In genomic region chr20:32560482-32560988, GRCh38 we compare ENCODE assay signal across 12 cellular contexts. TPM values are rescaled to one million over a fixed set of nuclear protein-coding genes. Genes with fewer than 3 reads are reported as not detected.
DNase-seq lines count a peak whose midpoint lies in the region; ATAC-seq and TF ChIP-seq lines count a peak whose summit lies in the region.
"Had no signal": no experiment of that assay in that cellular context is flagged by ENCODE, and none has a peak within 500 bp of the region (broad histone marks: within the 10 kb centered on the region; RNA-seq: fewer than 3 reads in every experiment).

No MANE protein-coding gene starts in this region.

- peaks cover 10 to 25% of the 10 kb centered on the region in 2 donors for H3K36me3 Mint-ChIP-seq in CD4-positive, alpha-beta memory T cell
- H3K36me3 Mint-ChIP-seq in brain, result peaks cover 6% of the 10 kb centered on the region
- H3K36me3 Mint-ChIP-seq in natural killer cell treated with Interleukin-12 subunit alpha and Interleukin-12 subunit beta and Interleukin-15 and Interleukin-18, amount 100 ng/mL, for 72 hours, result no peaks in the 10 kb centered on the region

- H3K4me3 ChIP-seq in CD4-positive, alpha-beta memory T cell (ENCODE audit: low read length in 2 of 2), result no peak overlapping the region
- H3K4me3 ChIP-seq in HEK293 (ENCODE audit: low read depth, low read length), result no peak overlapping the region
- H3K4me3 ChIP-seq: colonic mucosa, PC-9, tibial nerve had no signal

- no peak for TF ChIP-seq POLR2A in erythroblast (IDR thresholded peaks at IDR 0.05; ENCODE audit: low read length)

- peak; percentile 35 to 57 for ATAC-seq in natural killer cell treated with Interleukin-12 subunit alpha and Interleukin-12 subunit beta and Interleukin-15 and Interleukin-18, amount 100 ng/mL, for 72 hours

- H3K27ac ChIP-seq in CD4-positive, alpha-beta memory T cell (ENCODE audit: low read depth, low read length), result no peak overlapping the region
- H3K27ac ChIP-seq in HEK293 (ENCODE audit: extremely low read depth, low read depth, low read length), result no peak overlapping the region; the same call in 1 of the 2 replicates
- H3K27ac ChIP-seq: colonic mucosa, PC-9 had no signal

- no peaks in the 10 kb centered on the region for H3K27me3 ChIP-seq in CD4-positive, alpha-beta memory T cell (ENCODE audit: insufficient read depth, low read length)
- H3K27me3 ChIP-seq: colonic mucosa had no signal

- POLR2A ChIA-PET in CD4-positive, alpha-beta memory T cell (lab: Charles Lee; ENCODE audit: partially characterized antibody), result interaction anchor here (1.4 to 2.2 kb wide), 2 partner anchors 19 to 26 kb away, joined by 4 to 7 read pairs; no protein-coding TSS in a partner anchor
- POLR2A ChIA-PET in HEK293 (lab: Yijun Ruan, JAX), result no interaction called here

- DNase-seq in CD4-positive, alpha-beta memory T cell, result no peak
- no peak for DNase-seq in natural killer cell treated with Interleukin-12 subunit alpha and Interleukin-12 subunit beta and Interleukin-15 and Interleukin-18, amount 100 ng/mL, for 72 hours (ENCODE audit: low spot score)
- DNase-seq in cerebellar nuclear complex (lab: John Stamatoyannopoulos, UW) (no peak), erythroblast (lab: John Stamatoyannopoulos, UW) (no peak), NCI-H2081 (lab: John Stamatoyannopoulos, UW) (no peak)
- DNase-seq: amniotic stem cell; colonic mucosa; stimulated activated CD4-positive, alpha-beta T cell treated with anti-CD3 and anti-CD28 coated beads, Interleukin-2, amount 100 ng/mL, for 48 hours had no signal

- peak overlapping the region in 2 of 8 donors; percentile 24 to 32 for H3K4me3 Mint-ChIP-seq in CD4-positive, alpha-beta memory T cell
- peak overlapping the region in 4 of 5 experiments; percentile 33 to 56 (median 42) for H3K4me3 Mint-ChIP-seq in brain
- peak overlapping the region; percentile 68 for H3K4me3 Mint-ChIP-seq in natural killer cell treated with Interleukin-12 subunit alpha and Interleukin-12 subunit beta and Interleukin-15 and Interleukin-18, amount 100 ng/mL, for 72 hours

- intact Hi-C loops in CD4-positive, alpha-beta memory T cell (cut with micrococcal nuclease), result no loop called here

- no peaks in the 10 kb centered on the region for H3K27me3 Mint-ChIP-seq in CD4-positive, alpha-beta memory T cell
- H3K27me3 Mint-ChIP-seq in brain, result peaks cover 3% of the 10 kb centered on the region
- H3K27me3 Mint-ChIP-seq in natural killer cell treated with Interleukin-12 subunit alpha and Interleukin-12 subunit beta and Interleukin-15 and Interleukin-18, amount 100 ng/mL, for 72 hours, result no peaks in the 10 kb centered on the region

- no peaks in the 10 kb centered on the region for H3K9me3 Mint-ChIP-seq in CD4-positive, alpha-beta memory T cell
- H3K9me3 Mint-ChIP-seq in brain, result peaks cover 0 to 2% (median 0%) of the 10 kb centered on the region in 5 experiments
- no peaks in the 10 kb centered on the region for H3K9me3 Mint-ChIP-seq in natural killer cell treated with Interleukin-12 subunit alpha and Interleukin-12 subunit beta and Interleukin-15 and Interleukin-18, amount 100 ng/mL, for 72 hours

- peaks cover 29 to 66% (median 53%) of the 10 kb centered on the region in 4 donors for H3K4me1 Mint-ChIP-seq in CD4-positive, alpha-beta memory T cell
- H3K4me1 Mint-ChIP-seq in brain, result peaks cover 59% of the 10 kb centered on the region
- peaks cover 29 to 54% of the 10 kb centered on the region in 2 donors for H3K4me1 Mint-ChIP-seq in natural killer cell treated with Interleukin-12 subunit alpha and Interleukin-12 subunit beta and Interleukin-15 and Interleukin-18, amount 100 ng/mL, for 72 hours (ENCODE audit: low read depth in 2 of 2)

- H3K4me1 ChIP-seq in CD4-positive, alpha-beta memory T cell (ENCODE audit: insufficient read depth, low read length), result peaks cover 38% of the 10 kb centered on the region
- peaks cover 6% of the 10 kb centered on the region for H3K4me1 ChIP-seq in HEK293 (ENCODE audit: control insufficient read depth, insufficient read depth, low read length)
- H3K4me1 ChIP-seq: colonic mucosa had no signal

- H3K27ac Mint-ChIP-seq in CD4-positive, alpha-beta memory T cell, result peak overlapping the region; percentile 52 to 84 (median 67)
- peak overlapping the region in 4 of 5 experiments; percentile 27 to 94 (median 78) for H3K27ac Mint-ChIP-seq in brain
- peak overlapping the region; percentile 76 to 94 for H3K27ac Mint-ChIP-seq in natural killer cell treated with Interleukin-12 subunit alpha and Interleukin-12 subunit beta and Interleukin-15 and Interleukin-18, amount 100 ng/mL, for 72 hours

- no peaks in the 10 kb centered on the region for H3K9me3 ChIP-seq in CD4-positive, alpha-beta memory T cell (ENCODE audit: control insufficient read depth in 1 of 2, low read length in 2 of 2)
- H3K9me3 ChIP-seq in HEK293 (ENCODE audit: control insufficient read depth, insufficient read depth, low read depth, low read length), result no peaks in the 10 kb centered on the region
- H3K9me3 ChIP-seq: colonic mucosa, tibial nerve had no signal

- TF ChIP-seq CTCF in HEK293 (tag by site-specific recombination; IDR thresholded peaks at IDR 0.05) (no peak), brain (conservative IDR thresholded peaks at IDR 0.05) (no peak)

- H3K36me3 ChIP-seq in CD4-positive, alpha-beta memory T cell (ENCODE audit: insufficient read depth, low read length), result peaks cover 3% of the 10 kb centered on the region
- no peaks in the 10 kb centered on the region for H3K36me3 ChIP-seq in HEK293 (ENCODE audit: control insufficient read depth in 2 of 2, insufficient read depth in 1 of 2, low read length in 2 of 2)
- H3K36me3 ChIP-seq: colonic mucosa, tibial nerve had no signal

- CTCF ChIA-PET in CD4-positive, alpha-beta memory T cell (lab: Charles Lee; ENCODE audit: partially characterized antibody), result interaction anchor here (0.8 kb wide), 1 partner anchor 38 kb away, joined by 3 read pairs; no protein-coding TSS in a partner anchor
- CTCF ChIA-PET in HEK293 (lab: Yijun Ruan, JAX), result no interaction called here

TF ChIP-seq in HEK293, 187 proteins besides CTCF, POLR2A, EP300 and RAD21:
- TF ChIP-seq GLI4 (tag by site-specific recombination; IDR thresholded peaks at IDR 0.05), result no peak
- TF ChIP-seq MYNN (tag by site-specific recombination; IDR thresholded peaks at IDR 0.05; ENCODE audit: borderline replicate concordance), result no peak
- TF ChIP-seq ZIC2 (tag by site-specific recombination; IDR thresholded peaks at IDR 0.05), result peak; percentile 33; the same call in 1 of the 2 replicates
- no peak for TF ChIP-seq SP2 (tag by site-specific recombination; IDR thresholded peaks at IDR 0.05)
- no peak for TF ChIP-seq ZNF621 (tag by site-specific recombination; IDR thresholded peaks at IDR 0.05)
- peak; percentile 52 for TF ChIP-seq GLIS1 (tag by site-specific recombination; IDR thresholded peaks at IDR 0.05)
- TF ChIP-seq ZNF555 (tag by site-specific recombination; conservative IDR thresholded peaks at IDR 0.05), result no peak
- no peak for TF ChIP-seq ZNF302 (tag by site-specific recombination; IDR thresholded peaks at IDR 0.05; ENCODE audit: low read depth)

RNA-seq across cellular contexts. Expression of gene NOL4L, which starts 24.6 kb away (rescaled TPM):
- total RNA-seq in CD4-positive, alpha-beta memory T cell, result 10 to 100 TPM; 71.0 to 74.2 TPM
- 10 to 100 TPM in 1 of 2 donors, 1 to 10 TPM in 1; 7.0 to 23.9 TPM for polyA plus RNA-seq in CD4-positive, alpha-beta memory T cell
- 36.1 TPM for polyA plus RNA-seq in brain (ENCODE audit: insufficient read depth, low read depth, low replicate concordance)
- 10 to 100 TPM; 20.0 to 20.1 TPM for total RNA-seq in natural killer cell treated with Interleukin-12 subunit alpha and Interleukin-12 subunit beta and Interleukin-15 and Interleukin-18, amount 100 ng/mL, for 72 hours
